Comparison of ENCODE assay signal across 1 cellular context in genomic region chrX:46531442-46531841, GRCh38.
TF ChIP-seq lines count a peak whose summit lies in the region.

No MANE protein-coding gene starts in this region.

TF ChIP-seq in K562, 482 proteins besides CTCF, POLR2A, EP300 and RAD21 (continued from another document and continues in another):
- no peak for TF ChIP-seq THAP12 (CRISPR knock-in tag; IDR thresholded peaks at IDR 0.05)
- TF ChIP-seq SP2 (IDR thresholded peaks at IDR 0.05; ENCODE audit: extremely low read depth, low read depth, low read length, poor library complexity, severe bottlenecking): no peak
- no peak for TF ChIP-seq NCOA1 (IDR thresholded peaks at IDR 0.05; ENCODE audit: low read depth)
- no peak for TF ChIP-seq CREB1 (IDR thresholded peaks at IDR 0.05)
- no peak for TF ChIP-seq CREB1 (CRISPR knock-in tag; IDR thresholded peaks at IDR 0.05)
- no peak for TF ChIP-seq E2F5 (CRISPR knock-in tag; IDR thresholded peaks at IDR 0.05)
- TF ChIP-seq XRCC4 (IDR thresholded peaks at IDR 0.05; ENCODE audit: extremely low read depth, insufficient read depth, insufficient read length): no peak
- TF ChIP-seq DLX4 (CRISPR knock-in tag; IDR thresholded peaks at IDR 0.05): no peak
- no peak for TF ChIP-seq RAD51 (IDR thresholded peaks at IDR 0.05; ENCODE audit: borderline replicate concordance, low read depth)
- peak; percentile 68 for TF ChIP-seq CBFA2T3 (IDR thresholded peaks at IDR 0.05)
- TF ChIP-seq PBX2 (CRISPR knock-in tag; IDR thresholded peaks at IDR 0.05; ENCODE audit: low read depth): no peak
- TF ChIP-seq PBX2 (tag; conservative IDR thresholded peaks at IDR 0.05; ENCODE audit: low read depth): no peak
- no peak for TF ChIP-seq IRF9 (tag; IDR thresholded peaks at IDR 0.05)
- TF ChIP-seq NCOR1 (IDR thresholded peaks at IDR 0.05): peak; percentile 29; the same call in 1 of the 2 replicates
- no peak for TF ChIP-seq ZNF41 (CRISPR knock-in tag; conservative IDR thresholded peaks at IDR 0.05)
- no peak for TF ChIP-seq ARNT (IDR thresholded peaks at IDR 0.05)
- TF ChIP-seq ARID1B (IDR thresholded peaks at IDR 0.05): peak; percentile 41; the same call in 1 of the 2 replicates
- TF ChIP-seq ZBED1 (IDR thresholded peaks at IDR 0.05): no peak
- no peak for TF ChIP-seq RBM14 (IDR thresholded peaks at IDR 0.05; ENCODE audit: borderline replicate concordance, insufficient read depth, low read depth, low read length)
- TF ChIP-seq E2F6 (IDR thresholded peaks at IDR 0.05; ENCODE audit: borderline replicate concordance in 1 of 2, extremely low read depth in 1 of 2, insufficient read depth in 1 of 2, insufficient read length in 1 of 2, low read depth in 1 of 2, low read length in 1 of 2, poor library complexity in 1 of 2, severe bottlenecking in 1 of 2): no peak
- TF ChIP-seq SMAD4 (CRISPR knock-in tag; conservative IDR thresholded peaks at IDR 0.05): no peak
- TF ChIP-seq TEAD4 (IDR thresholded peaks at IDR 0.05; ENCODE audit: low read length): peak; percentile 31; the same call in 1 of the 2 replicates
- TF ChIP-seq TEAD4 (CRISPR knock-in tag; IDR thresholded peaks at IDR 0.05; ENCODE audit: borderline replicate concordance): no peak
- no peak for TF ChIP-seq HSF4 (CRISPR knock-in tag; IDR thresholded peaks at IDR 0.05; ENCODE audit: borderline replicate concordance)
- TF ChIP-seq ZNF318 (IDR thresholded peaks at IDR 0.05; ENCODE audit: borderline replicate concordance in 1 of 2, low read depth in 1 of 2): no peak
- no peak for TF ChIP-seq PREB (CRISPR knock-in tag; IDR thresholded peaks at IDR 0.05)
- no peak for TF ChIP-seq MAX (CRISPR knock-in tag; IDR thresholded peaks at IDR 0.05)
- no peak for TF ChIP-seq PTRF (tag; IDR thresholded peaks at IDR 0.05)
- no peak for TF ChIP-seq ZNF699 (CRISPR knock-in tag; IDR thresholded peaks at IDR 0.05; ENCODE audit: insufficient replicate concordance)
- TF ChIP-seq ZNF511 (CRISPR knock-in tag; IDR thresholded peaks at IDR 0.05): no peak
- no peak for TF ChIP-seq MCM3 (IDR thresholded peaks at IDR 0.05)
- 0 out of 2 replicates have a peak, but pooled peaks have one; percentile 45 for TF ChIP-seq CBFA2T2 (conservative IDR thresholded peaks at IDR 0.05)
- 0 out of 2 replicates have a peak, but pooled peaks have one; percentile 18 for TF ChIP-seq CXXC5 (CRISPR knock-in tag; IDR thresholded peaks at IDR 0.05)
- TF ChIP-seq ZNF444 (CRISPR knock-in tag; IDR thresholded peaks at IDR 0.05): no peak
- TF ChIP-seq ZNF311 (CRISPR knock-in tag; IDR thresholded peaks at IDR 0.05): no peak
- TF ChIP-seq NONO (IDR thresholded peaks at IDR 0.05; ENCODE audit: low read depth in 2 of 2, low read length in 1 of 2): no peak
- TF ChIP-seq BHLHE40 (IDR thresholded peaks at IDR 0.05; ENCODE audit: low read length): peak; percentile 83; the same call in 1 of the 2 replicates
- no peak for TF ChIP-seq ETS1 (conservative IDR thresholded peaks at IDR 0.05; ENCODE audit: control insufficient read depth, low read depth, low read length)
- peak; percentile 34 for TF ChIP-seq MEIS2 (IDR thresholded peaks at IDR 0.05; ENCODE audit: partially characterized antibody)
- TF ChIP-seq NR2C2 (CRISPR knock-in tag; IDR thresholded peaks at IDR 0.05): no peak
- TF ChIP-seq NR2C2 (tag; IDR thresholded peaks at IDR 0.05): no peak
- TF ChIP-seq NFE2L1 (tag; IDR thresholded peaks at IDR 0.05; ENCODE audit: borderline replicate concordance, low read depth): no peak
